In the genomic region with DNA sequence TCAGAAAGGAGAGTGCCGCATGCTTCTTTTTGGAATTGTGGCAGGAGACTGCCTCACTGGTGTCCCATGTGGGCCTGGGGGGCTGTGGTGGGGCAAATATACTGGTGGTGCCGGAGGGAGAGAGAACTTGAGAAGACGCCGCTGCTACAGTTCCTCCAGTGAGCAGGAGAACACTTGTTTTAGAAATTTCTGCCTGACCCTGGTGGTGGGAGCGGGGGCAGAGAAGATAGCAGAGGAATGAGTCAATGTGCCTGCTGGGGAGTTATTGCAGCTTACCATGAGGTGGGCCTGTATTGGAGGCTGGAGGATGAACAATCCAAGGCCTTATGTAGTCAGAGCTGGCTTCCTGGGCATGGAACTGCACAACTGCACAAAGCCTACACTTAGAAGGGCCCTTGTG, we compare ENCODE assay signal across 1 cellular context.
TF ChIP-seq lines count a peak whose summit lies in the region.

No MANE protein-coding gene starts in this region.

TF ChIP-seq in IMR-90, 13 proteins besides CTCF, POLR2A, EP300 and RAD21:
- TF ChIP-seq FOS (IDR thresholded peaks at IDR 0.05; ENCODE audit: low read depth, low read length) (peak; percentile 55; the same call in 1 of the 2 replicates), MAZ (IDR thresholded peaks at IDR 0.05; ENCODE audit: borderline replicate concordance, low read depth, low read length) (0 out of 2 replicates have a peak, but pooled peaks have one; percentile 25), NFE2L2 (IDR thresholded peaks at IDR 0.05; ENCODE audit: low read depth, low read length) (no peak), CEBPB (IDR thresholded peaks at IDR 0.05; ENCODE audit: low read depth, low read length) (peak; percentile 60), CHD1 (IDR thresholded peaks at IDR 0.05; ENCODE audit: low read depth, low read length) (no peak), RFX5 (IDR thresholded peaks at IDR 0.05; ENCODE audit: low read depth, low read length) (no peak), BHLHE40 (IDR thresholded peaks at IDR 0.05; ENCODE audit: low read depth, low read length) (peak; percentile 13; the same call in 1 of the 2 replicates)
